Comparison of ENCODE assay signal across 16 cellular contexts in genomic region chr9:97462914-97463313, GRCh38. TPM values are rescaled to one million over a fixed set of nuclear protein-coding genes. Genes with fewer than 3 reads are reported as not detected.
A peak's percentile ranks its signal among the peaks of the same experiment; 100 is the strongest.
DNase-seq lines count a peak whose midpoint lies in the region; ATAC-seq and TF ChIP-seq lines count a peak whose summit lies in the region.
"Had no signal": no experiment of that assay in that cellular context is flagged by ENCODE, and none has a peak within 500 bp of the region (broad histone marks: within the 10 kb centered on the region; RNA-seq: fewer than 3 reads in every experiment).

No MANE protein-coding gene starts in this region.

- no peak overlapping the region for H3K4me3 Mint-ChIP-seq in activated CD4-positive, alpha-beta T cell treated with anti-CD3 and anti-CD28 coated beads, Interleukin-2, amount 10 ng/mL, durations not matched to agents 24 days and 14 days
- no peak overlapping the region for H3K4me3 Mint-ChIP-seq in WTC11
- H3K4me3 Mint-ChIP-seq in stimulated activated naive B cell treated with anti-CD40 and anti-IgM and Interleukin-4, amounts not matched to agents 10 μg/mL and 1 μg/mL and 100 μg/mL, for 72 hours: no peak overlapping the region
- H3K4me3 Mint-ChIP-seq: CD14-positive monocyte; CD4-positive, alpha-beta T cell had no signal

- peak; percentile 49 for DNase-seq in activated CD4-positive, alpha-beta T cell treated with anti-CD3 and anti-CD28 coated beads, Interleukin-2, amount 10 ng/mL, durations not matched to agents 24 days and 14 days
- no peak for DNase-seq in activated CD4-positive, alpha-beta T cell treated with anti-CD3 and anti-CD28 coated beads, Interleukin-2, amount 50 U/mL, for 48 hours
- DNase-seq in WTC11 (ENCODE audit: low spot score): no peak
- DNase-seq in stimulated activated naive B cell treated with anti-CD40 and anti-IgM and Interleukin-4, amounts not matched to agents 10 μg/mL and 1 μg/mL and 100 μg/mL, for 72 hours: no peak
- DNase-seq in HCEC 1CT: no peak
- DNase-seq in KG1 (lab: John Stamatoyannopoulos, UW): no peak
- DNase-seq: BE2C; Calu3; CD4-positive, alpha-beta T cell; COR-L47; DMS153; DND-41; GDM1; GM23248 had no signal

- H3K36me3 Mint-ChIP-seq in activated CD4-positive, alpha-beta T cell treated with anti-CD3 and anti-CD28 coated beads, Interleukin-2, amount 10 ng/mL, durations not matched to agents 24 days and 14 days (ENCODE audit: low read depth): peaks cover 6% of the 10 kb centered on the region
- H3K36me3 Mint-ChIP-seq in WTC11: no peaks in the 10 kb centered on the region
- H3K36me3 Mint-ChIP-seq in stimulated activated naive B cell treated with anti-CD40 and anti-IgM and Interleukin-4, amounts not matched to agents 10 μg/mL and 1 μg/mL and 100 μg/mL, for 72 hours: peaks cover 16 to 28% of the 10 kb centered on the region in 2 donors

- H3K27ac Mint-ChIP-seq in activated CD4-positive, alpha-beta T cell treated with anti-CD3 and anti-CD28 coated beads, Interleukin-2, amount 10 ng/mL, durations not matched to agents 24 days and 14 days: no peak overlapping the region
- H3K27ac Mint-ChIP-seq in WTC11: no peak overlapping the region
- peak overlapping the region; percentile 87 for H3K27ac Mint-ChIP-seq in stimulated activated naive B cell treated with anti-CD40 and anti-IgM and Interleukin-4, amounts not matched to agents 10 μg/mL and 1 μg/mL and 100 μg/mL, for 72 hours
- H3K27ac Mint-ChIP-seq: CD4-positive, alpha-beta T cell had no signal

- intact Hi-C loops in activated CD4-positive, alpha-beta T cell treated with anti-CD3 and anti-CD28 coated beads, Interleukin-2, amount 10 ng/mL, durations not matched to agents 24 days and 14 days (cut with micrococcal nuclease): no loop called here

- no peak for TF ChIP-seq CTCF in WTC11 (IDR thresholded peaks at IDR 0.05)

- H3K27me3 Mint-ChIP-seq in activated CD4-positive, alpha-beta T cell treated with anti-CD3 and anti-CD28 coated beads, Interleukin-2, amount 10 ng/mL, durations not matched to agents 24 days and 14 days: no peaks in the 10 kb centered on the region
- H3K27me3 Mint-ChIP-seq in WTC11 (ENCODE audit: low read depth): no peaks in the 10 kb centered on the region
- no peaks in the 10 kb centered on the region for H3K27me3 Mint-ChIP-seq in stimulated activated naive B cell treated with anti-CD40 and anti-IgM and Interleukin-4, amounts not matched to agents 10 μg/mL and 1 μg/mL and 100 μg/mL, for 72 hours
- H3K27me3 Mint-ChIP-seq: CD4-positive, alpha-beta T cell had no signal

- ATAC-seq in WTC11: peak; percentile 81
- no peak for ATAC-seq in stimulated activated naive B cell treated with anti-CD40 and anti-IgM and Interleukin-4, amounts not matched to agents 10 μg/mL and 1 μg/mL and 100 μg/mL, for 72 hours (replicated peaks)
- ATAC-seq: GM12878 had no signal

- no peaks in the 10 kb centered on the region for H3K9me3 Mint-ChIP-seq in activated CD4-positive, alpha-beta T cell treated with anti-CD3 and anti-CD28 coated beads, Interleukin-2, amount 10 ng/mL, durations not matched to agents 24 days and 14 days
- H3K9me3 Mint-ChIP-seq in WTC11: no peaks in the 10 kb centered on the region
- H3K9me3 Mint-ChIP-seq in stimulated activated naive B cell treated with anti-CD40 and anti-IgM and Interleukin-4, amounts not matched to agents 10 μg/mL and 1 μg/mL and 100 μg/mL, for 72 hours: no peaks in the 10 kb centered on the region
- H3K9me3 Mint-ChIP-seq: CD14-positive monocyte; CD4-positive, alpha-beta T cell had no signal

- no peaks in the 10 kb centered on the region for H3K4me1 Mint-ChIP-seq in activated CD4-positive, alpha-beta T cell treated with anti-CD3 and anti-CD28 coated beads, Interleukin-2, amount 10 ng/mL, durations not matched to agents 24 days and 14 days
- H3K4me1 Mint-ChIP-seq in WTC11: peaks cover 7% of the 10 kb centered on the region
- no peaks in the 10 kb centered on the region for H3K4me1 Mint-ChIP-seq in stimulated activated naive B cell treated with anti-CD40 and anti-IgM and Interleukin-4, amounts not matched to agents 10 μg/mL and 1 μg/mL and 100 μg/mL, for 72 hours

- POLR2A ChIA-PET in WTC11 (lab: Charles Lee): interaction anchor here (0.6 kb wide), 1 partner anchor 423 kb away, joined by 4 read pairs; no protein-coding TSS in a partner anchor

- CTCF ChIA-PET in WTC11 (lab: Charles Lee): interaction anchor here (0.6 to 3.2 kb wide), 7 partner anchors 54 to 604 kb away, joined by 3 to 18 read pairs (median 3); no protein-coding TSS in a partner anchor

TF ChIP-seq in WTC11, 78 proteins besides CTCF, POLR2A, EP300 and RAD21 (continues in another document):
- TF ChIP-seq ZMAT4 (CRISPR knock-in tag; IDR thresholded peaks at IDR 0.05): no peak
- TF ChIP-seq JUN (CRISPR knock-in tag; IDR thresholded peaks at IDR 0.05): no peak
- TF ChIP-seq NR3C1 (CRISPR knock-in tag; conservative IDR thresholded peaks at IDR 0.05; ENCODE audit: low read depth): no peak
- no peak for TF ChIP-seq ATF6 (CRISPR knock-in tag; IDR thresholded peaks at IDR 0.05)
- TF ChIP-seq NR1H2 (CRISPR knock-in tag; IDR thresholded peaks at IDR 0.05): no peak
- TF ChIP-seq FOXJ3 (CRISPR knock-in tag; IDR thresholded peaks at IDR 0.05; ENCODE audit: borderline replicate concordance): no peak
- TF ChIP-seq ERG (CRISPR knock-in tag; IDR thresholded peaks at IDR 0.05): no peak
- no peak for TF ChIP-seq FOXK1 (CRISPR knock-in tag; IDR thresholded peaks at IDR 0.05)
- no peak for TF ChIP-seq ZSCAN18 (CRISPR knock-in tag; IDR thresholded peaks at IDR 0.05)
- no peak for TF ChIP-seq RORB (CRISPR knock-in tag; IDR thresholded peaks at IDR 0.05)
- no peak for TF ChIP-seq ZNF396 (CRISPR knock-in tag; IDR thresholded peaks at IDR 0.05; ENCODE audit: borderline replicate concordance)

RNA-seq across cellular contexts. Expression of gene TMOD1, which starts 38.6 kb away (rescaled TPM):
- 0.71 and 0.91 TPM in 2 replicates for total RNA-seq in activated CD4-positive, alpha-beta T cell treated with anti-CD3 and anti-CD28 coated beads, Interleukin-2, amount 10 ng/mL, durations not matched to agents 24 days and 14 days
- 1.0 to 1.6 TPM (median 1.4 TPM) in 3 replicates for total RNA-seq in WTC11 (2021)

RNA-seq across cellular contexts. Expression of gene TDRD7, which starts 51.0 kb away (rescaled TPM):
- 5.5 and 6.3 TPM in 2 replicates for total RNA-seq in activated CD4-positive, alpha-beta T cell treated with anti-CD3 and anti-CD28 coated beads, Interleukin-2, amount 10 ng/mL, durations not matched to agents 24 days and 14 days
- 2.3 to 2.8 TPM (median 2.5 TPM) in 3 replicates for total RNA-seq in WTC11 (2021)
